ENCODE assay signal across 37 cellular contexts in the genomic region with DNA sequence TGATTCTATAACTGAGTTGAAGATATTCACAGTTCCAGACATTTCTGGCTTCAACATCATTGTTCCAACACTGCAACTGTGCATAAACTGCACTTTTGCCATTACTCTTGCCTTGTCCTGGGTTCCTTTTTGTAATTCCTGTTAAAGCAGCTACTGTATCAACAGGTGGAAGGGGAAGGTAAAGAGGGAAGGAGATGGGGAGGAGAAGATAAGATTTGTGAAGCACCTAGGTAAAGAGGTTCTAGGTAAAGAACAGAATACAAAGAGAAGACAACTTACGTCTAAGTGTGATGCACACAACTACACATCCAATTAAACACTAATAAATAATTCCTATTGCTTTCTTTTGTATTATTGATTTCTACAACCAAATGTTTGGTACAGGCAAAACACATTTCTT.
"Had no signal": no experiment of that assay in that cellular context is flagged by ENCODE, and none has a peak within 500 bp of the region (broad histone marks: within the 10 kb centered on the region; RNA-seq: fewer than 3 reads in every experiment).

No MANE protein-coding gene starts in this region.

- FAIRE-seq: astrocyte, TTC549 had no signal

- H3K9me3 ChIP-seq: adrenal gland, body of pancreas, breast epithelium had no signal

- H3K9me3 Mint-ChIP-seq: activated B cell treated with CpG ODN at 0.5 μM for 24 hours; activated CD4-positive, alpha-beta memory T cell treated with anti-CD3 and anti-CD28 coated beads for 36 hours; activated CD4-positive, alpha-beta T cell treated with anti-CD3 and anti-CD28 coated beads, Interleukin-2, amount 10 ng/mL, durations not matched to agents 24 days and 14 days; activated CD8-positive, alpha-beta T cell treated with anti-CD3 and anti-CD28 coated beads for 36 hours; activated naive CD4-positive, alpha-beta T cell treated with anti-CD3 and anti-CD28 coated beads for 36 hours; activated naive CD8-positive, alpha-beta T cell treated with anti-CD3 and anti-CD28 coated beads for 36 hours; activated T-cell treated with anti-CD3 and anti-CD28 coated beads, Interleukin-2, amount 50 U/mL, for 4 hours; activated T-cell treated with anti-CD3 and anti-CD28 coated beads, Interleukin-2, amount 50 U/mL, for 72 hours; activated T-helper 1 cell treated with anti-CD3 and anti-CD28 coated beads, Interleukin-12 subunit alpha, Interleukin-12 subunit beta, Interleukin-2, Interleukin-4 antibody, amounts not matched to agents 30 ng/mL and 10 ng/mL and 1 ng/mL, durations not matched to agents 14 hours and 24 hours and 36 hours; activated T-helper 17 cell treated with anti-CD3 and anti-CD28 coated beads, Interleukin-2, amount 50 U/mL, for 72 hours; central memory CD8-positive, alpha-beta T cell; T-helper 1 cell treated with Interleukin-12 subunit alpha and Interleukin-12 subunit beta and Interleukin-4 antibody, amounts not matched to agents 30 μg/mL and 1 μg/mL, for 36 hours; T-helper 2 cell treated with Interferon-gamma antibody and Interleukin-4, amounts not matched to agents 5 μg/mL and 100 μg/mL, for 36 hours had no signal

- H3K4me1 ChIP-seq: breast epithelium had no signal

- ATAC-seq: activated CD8-positive, alpha-beta T cell treated with anti-CD3 and anti-CD28 coated beads for 36 hours; activated T-cell treated with anti-CD3 and anti-CD28 coated beads, Interleukin-2, amount 50 U/mL, for 4 hours; activated T-cell treated with anti-CD3 and anti-CD28 coated beads, Interleukin-2, amount 50 U/mL, for 72 hours; activated T-helper 17 cell treated with anti-CD3 and anti-CD28 coated beads, Interleukin-2, amount 50 U/mL, for 72 hours; body of pancreas had no signal

- DNase-seq: activated B cell treated with CpG ODN at 0.5 μM for 24 hours; activated CD4-positive, alpha-beta memory T cell treated with anti-CD3 and anti-CD28 coated beads for 36 hours; activated CD4-positive, alpha-beta T cell treated with anti-CD3 and anti-CD28 coated beads for 4 hours; activated CD4-positive, alpha-beta T cell treated with anti-CD3 and anti-CD28 coated beads, Interleukin-2, amount 10 ng/mL, durations not matched to agents 24 days and 14 days; activated CD4-positive, alpha-beta T cell treated with anti-CD3 and anti-CD28 coated beads, Interleukin-2, amount 50 U/mL, for 1 hour; activated CD4-positive, alpha-beta T cell treated with anti-CD3 and anti-CD28 coated beads, Interleukin-2, amount 50 U/mL, for 4 hours; activated CD4-positive, CD25-positive, alpha-beta regulatory T cell treated with anti-CD3 and anti-CD28 coated beads, Interleukin-2, amount 50 U/mL, for 72 hours; activated CD8-positive, alpha-beta memory T cell treated with anti-CD3 and anti-CD28 coated beads, Interleukin-2, amount 50 U/mL, for 4 hours; activated CD8-positive, alpha-beta T cell treated with anti-CD3 and anti-CD28 coated beads for 36 hours; activated effector memory CD4-positive, alpha-beta T cell treated with anti-CD3 and anti-CD28 coated beads, Interleukin-2, amount 50 U/mL, for 16 hours; activated gamma-delta T cell treated with Interleukin-2 at 50 U/mL for 16 hours; activated naive CD4-positive, alpha-beta T cell; activated naive CD4-positive, alpha-beta T cell treated with anti-CD3 and anti-CD28 coated beads for 36 hours; activated naive CD4-positive, alpha-beta T cell treated with anti-CD3 and anti-CD28 coated beads, Interleukin-2, amount 50 U/mL, for 16 hours; activated naive CD8-positive, alpha-beta T cell treated with anti-CD3 and anti-CD28 coated beads for 36 hours; activated T-cell treated with anti-CD3 and anti-CD28 coated beads for 4 hours; activated T-cell treated with anti-CD3 and anti-CD28 coated beads, Interleukin-2, amount 50 U/mL, for 1 hour; activated T-cell treated with anti-CD3 and anti-CD28 coated beads, Interleukin-2, amount 50 U/mL, for 4 hours; activated T-cell treated with anti-CD3 and anti-CD28 coated beads, Interleukin-2, amount 50 U/mL, for 72 hours; adrenal gland; amniotic stem cell; aorta; body of pancreas; brain microvascular endothelial cell; caudate nucleus; cerebellar nuclear complex; T-helper 1 cell; T-helper 9 cell had no signal

- H3K36me3 ChIP-seq: breast epithelium had no signal

- H3K27me3 ChIP-seq: adrenal gland, body of pancreas, brain microvascular endothelial cell, breast epithelium had no signal

- H3K27ac ChIP-seq: adrenal gland, body of pancreas, brain microvascular endothelial cell, breast epithelium, VCaP had no signal

- H3K4me3 ChIP-seq: adrenal gland, body of pancreas, breast epithelium had no signal

- H3K27me3 Mint-ChIP-seq: activated B cell treated with CpG ODN at 0.5 μM for 24 hours; activated CD4-positive, alpha-beta memory T cell treated with anti-CD3 and anti-CD28 coated beads for 36 hours; activated CD4-positive, alpha-beta T cell treated with anti-CD3 and anti-CD28 coated beads, Interleukin-2, amount 10 ng/mL, durations not matched to agents 24 days and 14 days; activated CD8-positive, alpha-beta T cell treated with anti-CD3 and anti-CD28 coated beads for 36 hours; activated naive CD8-positive, alpha-beta T cell treated with anti-CD3 and anti-CD28 coated beads for 36 hours; activated T-helper 17 cell treated with anti-CD3 and anti-CD28 coated beads, Interleukin-2, amount 50 U/mL, for 72 hours; central memory CD8-positive, alpha-beta T cell had no signal

- H3K27ac Mint-ChIP-seq: activated B cell treated with CpG ODN at 0.5 μM for 24 hours; activated CD4-positive, alpha-beta memory T cell treated with anti-CD3 and anti-CD28 coated beads for 36 hours; activated CD4-positive, alpha-beta T cell treated with anti-CD3 and anti-CD28 coated beads, Interleukin-2, amount 10 ng/mL, durations not matched to agents 24 days and 14 days; activated CD8-positive, alpha-beta T cell treated with anti-CD3 and anti-CD28 coated beads for 36 hours; activated naive CD4-positive, alpha-beta T cell treated with anti-CD3 and anti-CD28 coated beads for 36 hours; activated naive CD8-positive, alpha-beta T cell treated with anti-CD3 and anti-CD28 coated beads for 36 hours; activated T-cell treated with anti-CD3 and anti-CD28 coated beads, Interleukin-2, amount 50 U/mL, for 72 hours; activated T-helper 1 cell treated with anti-CD3 and anti-CD28 coated beads, Interleukin-12 subunit alpha, Interleukin-12 subunit beta, Interleukin-2, Interleukin-4 antibody, amounts not matched to agents 30 ng/mL and 10 ng/mL and 1 ng/mL, durations not matched to agents 14 hours and 24 hours and 36 hours; activated T-helper 17 cell treated with anti-CD3 and anti-CD28 coated beads, Interleukin-2, amount 50 U/mL, for 72 hours; T-helper 1 cell treated with Interleukin-12 subunit alpha and Interleukin-12 subunit beta and Interleukin-4 antibody, amounts not matched to agents 30 μg/mL and 1 μg/mL, for 36 hours; T-helper 2 cell treated with Interferon-gamma antibody and Interleukin-4, amounts not matched to agents 5 μg/mL and 100 μg/mL, for 36 hours had no signal

- H3K4me3 Mint-ChIP-seq: activated B cell treated with CpG ODN at 0.5 μM for 24 hours; activated CD4-positive, alpha-beta memory T cell treated with anti-CD3 and anti-CD28 coated beads for 36 hours; activated CD4-positive, alpha-beta T cell treated with anti-CD3 and anti-CD28 coated beads, Interleukin-2, amount 10 ng/mL, durations not matched to agents 24 days and 14 days; activated CD8-positive, alpha-beta T cell treated with anti-CD3 and anti-CD28 coated beads for 36 hours; activated naive CD4-positive, alpha-beta T cell treated with anti-CD3 and anti-CD28 coated beads for 36 hours; activated naive CD8-positive, alpha-beta T cell treated with anti-CD3 and anti-CD28 coated beads for 36 hours; activated T-cell treated with anti-CD3 and anti-CD28 coated beads, Interleukin-2, amount 50 U/mL, for 4 hours; activated T-cell treated with anti-CD3 and anti-CD28 coated beads, Interleukin-2, amount 50 U/mL, for 72 hours; activated T-helper 1 cell treated with anti-CD3 and anti-CD28 coated beads, Interleukin-12 subunit alpha, Interleukin-12 subunit beta, Interleukin-2, Interleukin-4 antibody, amounts not matched to agents 30 ng/mL and 10 ng/mL and 1 ng/mL, durations not matched to agents 14 hours and 24 hours and 36 hours; activated T-helper 17 cell treated with anti-CD3 and anti-CD28 coated beads, Interleukin-2, amount 50 U/mL, for 72 hours; central memory CD8-positive, alpha-beta T cell; T-helper 1 cell treated with Interleukin-12 subunit alpha and Interleukin-12 subunit beta and Interleukin-4 antibody, amounts not matched to agents 30 μg/mL and 1 μg/mL, for 36 hours; T-helper 2 cell treated with Interferon-gamma antibody and Interleukin-4, amounts not matched to agents 5 μg/mL and 100 μg/mL, for 36 hours had no signal
